11 cellular contexts compared by ENCODE assay signal in the genomic region with DNA sequence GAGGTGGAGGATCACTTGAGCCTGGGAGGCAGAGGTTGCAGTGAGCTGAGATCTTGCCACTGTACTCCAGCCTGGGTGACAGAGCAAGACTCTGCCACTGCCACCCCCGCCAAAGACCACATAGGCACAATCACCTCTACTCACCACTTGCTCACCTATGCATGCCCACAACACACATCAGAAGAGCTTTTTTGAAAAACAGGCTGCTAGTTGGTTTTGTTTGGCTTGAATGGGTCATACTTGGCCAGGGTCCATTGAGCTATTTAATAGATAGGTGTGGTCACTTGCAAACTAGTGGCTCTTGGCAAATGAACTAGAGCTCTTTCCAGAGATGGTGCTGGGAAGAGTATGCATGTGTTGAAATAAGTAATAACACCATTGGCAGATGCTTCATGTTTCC.
DNase-seq lines count a peak whose midpoint lies in the region; ATAC-seq and TF ChIP-seq lines count a peak whose summit lies in the region.
"Had no signal": no experiment of that assay in that cellular context is flagged by ENCODE, and none has a peak within 500 bp of the region (broad histone marks: within the 10 kb centered on the region; RNA-seq: fewer than 3 reads in every experiment).

No MANE protein-coding gene starts in this region.

- no peak overlapping the region for H3K27ac ChIP-seq in heart right ventricle
- H3K27ac ChIP-seq: ovary had no signal

- peak; percentile 75 for DNase-seq in A172 (ENCODE audit: low spot score)
- DNase-seq in HFF-Myc (ENCODE audit: extremely low read depth, low read depth): peak; percentile 30
- peak; percentile 40 for DNase-seq in SW480 (ENCODE audit: low spot score)
- DNase-seq in heart right ventricle: peak in 1 of 2 donors; percentile 48
- no peak for DNase-seq in COLO829 (ENCODE audit: low spot score)
- DNase-seq in iPS-NIHi7 (ENCODE audit: extremely low spot score): no peak
- no peak for DNase-seq in activated CD4-positive, alpha-beta T cell treated with anti-CD3 and anti-CD28 coated beads for 36 hours
- DNase-seq in osteocyte (ENCODE audit: extremely low spot score, unreplicated experiment): no peak
- DNase-seq: activated T-cell treated with anti-CD3 and anti-CD28 coated beads for 4 hours, ovary had no signal

- H3K27me3 ChIP-seq in heart right ventricle: no peaks in the 10 kb centered on the region
- H3K27me3 ChIP-seq: ovary had no signal

- no peaks in the 10 kb centered on the region for H3K4me1 Mint-ChIP-seq in activated CD4-positive, alpha-beta T cell treated with anti-CD3 and anti-CD28 coated beads for 36 hours
- H3K4me1 Mint-ChIP-seq in osteocyte (ENCODE audit: unreplicated experiment): peaks cover 21% of the 10 kb centered on the region
- H3K4me1 Mint-ChIP-seq: B cell had no signal

- intact Hi-C loops in heart right ventricle (cut with DNase I): no loop called here
- intact Hi-C loops in activated CD4-positive, alpha-beta T cell treated with anti-CD3 and anti-CD28 coated beads for 36 hours (cut with DNase I, micrococcal nuclease): no loop called here

- peaks cover 0 to 88% (median 12%) of the 10 kb centered on the region in 9 donors for H3K36me3 ChIP-seq in heart right ventricle
- H3K36me3 ChIP-seq: ovary had no signal

- 88 to 97% methylated on average over 1 of the region's 1 CpG for WGBS in heart right ventricle, 2 donors

- peaks cover 0 to 12% (median 7%) of the 10 kb centered on the region in 9 donors for H3K4me1 ChIP-seq in heart right ventricle

- POLR2A ChIA-PET in activated CD4-positive, alpha-beta T cell treated with anti-CD3 and anti-CD28 coated beads for 36 hours (lab: Charles Lee): no interaction called here

- H3K4me3 Mint-ChIP-seq in activated CD4-positive, alpha-beta T cell treated with anti-CD3 and anti-CD28 coated beads for 36 hours: no peak overlapping the region
- no peak overlapping the region for H3K4me3 Mint-ChIP-seq in osteocyte (ENCODE audit: unreplicated experiment)
- H3K4me3 Mint-ChIP-seq: B cell had no signal

- peak; percentile 58 to 84 (median 72) for ATAC-seq in heart right ventricle
- ATAC-seq in activated CD4-positive, alpha-beta T cell treated with anti-CD3 and anti-CD28 coated beads for 36 hours: no peak

- TF ChIP-seq CTCF in HFF-Myc (IDR thresholded peaks at IDR 0.05; ENCODE audit: low read depth, low read length, missing control alignments) (no peak), heart right ventricle (IDR thresholded peaks at IDR 0.05) (no peak), osteocyte (IDR thresholded peaks at IDR 0.05) (no peak)

- H3K9me3 Mint-ChIP-seq in activated CD4-positive, alpha-beta T cell treated with anti-CD3 and anti-CD28 coated beads for 36 hours (ENCODE audit: low read depth): no peaks in the 10 kb centered on the region
- H3K9me3 Mint-ChIP-seq in osteocyte (ENCODE audit: unreplicated experiment): no peaks in the 10 kb centered on the region

- H3K27ac Mint-ChIP-seq in activated CD4-positive, alpha-beta T cell treated with anti-CD3 and anti-CD28 coated beads for 36 hours: no peak overlapping the region
- H3K27ac Mint-ChIP-seq in osteocyte (ENCODE audit: unreplicated experiment): no peak overlapping the region
- H3K27ac Mint-ChIP-seq: B cell had no signal

- CTCF ChIA-PET in activated CD4-positive, alpha-beta T cell treated with anti-CD3 and anti-CD28 coated beads for 36 hours (lab: Charles Lee): interaction anchor here (0.6 to 3.4 kb wide), 3 partner anchors 13 to 156 kb away, joined by 3 to 18 read pairs (median 5); no protein-coding TSS in a partner anchor

- peaks cover 29% of the 10 kb centered on the region for H3K36me3 Mint-ChIP-seq in activated CD4-positive, alpha-beta T cell treated with anti-CD3 and anti-CD28 coated beads for 36 hours (ENCODE audit: low read depth)
- H3K36me3 Mint-ChIP-seq in osteocyte (ENCODE audit: unreplicated experiment): peaks cover 41% of the 10 kb centered on the region

- no peaks in the 10 kb centered on the region for H3K9me3 ChIP-seq in heart right ventricle
- H3K9me3 ChIP-seq: ovary had no signal

- no peaks in the 10 kb centered on the region for H3K27me3 Mint-ChIP-seq in activated CD4-positive, alpha-beta T cell treated with anti-CD3 and anti-CD28 coated beads for 36 hours
- H3K27me3 Mint-ChIP-seq in osteocyte (ENCODE audit: unreplicated experiment): no peaks in the 10 kb centered on the region
- H3K27me3 Mint-ChIP-seq: B cell had no signal

- H3K4me3 ChIP-seq in HFF-Myc (replicated peaks; ENCODE audit: low read depth, low read length) (no peak overlapping the region), heart right ventricle (no peak overlapping the region)
- H3K4me3 ChIP-seq: ovary had no signal

Comparison
In these comparisons a context has a peak if more than half of its experiments do, and no peak if none do; other contexts are left out.
1. DNase-seq: peak in A172 (single experiment), HFF-Myc (single experiment) and SW480 (single experiment); none in COLO829 (single experiment), iPS-NIHi7 (single experiment), activated CD4-positive, alpha-beta T cell treated with anti-CD3 and anti-CD28 coated beads for 36 hours (single experiment) and osteocyte (single experiment).